ENCODE assay signal across 15 cellular contexts in genomic region chr18:26436176-26437031, GRCh38.
DNase-seq lines count a peak whose midpoint lies in the region; ATAC-seq, FAIRE-seq and TF ChIP-seq lines count a peak whose summit lies in the region.
"Had no signal": no experiment of that assay in that cellular context is flagged by ENCODE, and none has a peak within 500 bp of the region (broad histone marks: within the 10 kb centered on the region; RNA-seq: fewer than 3 reads in every experiment).

No MANE protein-coding gene starts in this region.

- TF ChIP-seq CTCF in K562 (IDR thresholded peaks at IDR 0.05 in 2 of 3, conservative IDR thresholded peaks at IDR 0.05 in 1 of 3; ENCODE audit: insufficient read depth in 2 of 3, low read depth in 1 of 3, low read length in 3 of 3): no peak
- no peak for TF ChIP-seq CTCF in keratinocyte (optimal IDR thresholded peaks at IDR 0.05 in 1 of 3, IDR thresholded peaks at IDR 0.05 in 1 of 3, conservative IDR thresholded peaks at IDR 0.05 in 1 of 3; ENCODE audit: extremely low read depth in 1 of 3, insufficient read depth in 2 of 3, low read length in 3 of 3)

- no peak for TF ChIP-seq EP300 in K562 (IDR thresholded peaks at IDR 0.05; ENCODE audit: low read length)

- H3K9ac ChIP-seq in K562 (ENCODE audit: insufficient read depth in 1 of 2, low read depth in 2 of 2, low read length in 2 of 2) (no peak overlapping the region), keratinocyte (ENCODE audit: control insufficient read depth, extremely low read depth, insufficient read depth, low read length) (no peak overlapping the region)

- H3K4me1 Mint-ChIP-seq in naive thymus-derived CD4-positive, alpha-beta T cell: peaks cover 0 to 4% (median 0%) of the 10 kb centered on the region in 7 donors
- H3K4me1 Mint-ChIP-seq: CD4-positive, CD25-positive, alpha-beta regulatory T cell; central memory CD8-positive, alpha-beta T cell had no signal

- CTCF ChIA-PET in K562 (lab: Yijun Ruan, JAX; ENCODE audit: low intra/inter-chr PET ratio): no interaction called here
- CTCF ChIA-PET in naive thymus-derived CD4-positive, alpha-beta T cell (lab: Charles Lee): no interaction called here

- H3K79me2 ChIP-seq in K562 (ENCODE audit: control insufficient read depth, insufficient read depth, low read length) (no peaks in the 10 kb centered on the region), keratinocyte (ENCODE audit: control insufficient read depth, insufficient read depth, low read length) (no peaks in the 10 kb centered on the region)

- H3K4me3 Mint-ChIP-seq in naive thymus-derived CD4-positive, alpha-beta T cell: no peak overlapping the region
- H3K4me3 Mint-ChIP-seq: CD4-positive, CD25-positive, alpha-beta regulatory T cell; central memory CD8-positive, alpha-beta T cell; stimulated activated naive B cell treated with anti-CD40 and anti-IgM and Interleukin-4, amounts not matched to agents 10 μg/mL and 1 μg/mL and 100 μg/mL, for 72 hours; T-helper 1 cell treated with Interleukin-12 subunit alpha and Interleukin-12 subunit beta and Interleukin-4 antibody, amounts not matched to agents 30 μg/mL and 1 μg/mL, for 36 hours had no signal

- H3K27ac ChIP-seq in K562 (ENCODE audit: extremely low read depth, low read depth, low read length) (no peak overlapping the region), keratinocyte (ENCODE audit: control insufficient read depth, insufficient read depth, low read length) (peak overlapping the region; percentile 45)
- no peak overlapping the region for H3K27ac ChIP-seq in naive thymus-derived CD4-positive, alpha-beta T cell (ENCODE audit: low read depth, low read length)

- DNase-seq in AG08396 (ENCODE audit: low spot score) (peak; percentile 29), HS-27A (ENCODE audit: low read depth) (peak; percentile 12), K562 (ENCODE audit: extremely low read depth in 1 of 4, low spot score in 3 of 4) (no peak), keratinocyte (ENCODE audit: low read depth, low spot score) (no peak), iPS-NIHi7 (ENCODE audit: extremely low spot score) (no peak), erythroblast (lab: John Stamatoyannopoulos, UW) (no peak)
- DNase-seq in naive thymus-derived CD4-positive, alpha-beta T cell: no peak
- DNase-seq: activated CD8-positive, alpha-beta memory T cell treated with anti-CD3 and anti-CD28 coated beads, Interleukin-2, amount 50 U/mL, for 4 hours; CD4-positive, CD25-positive, alpha-beta regulatory T cell; hippocampal formation; NCI-H748 treated with DMSO at 0.1 percent for 48 hours; stimulated activated naive B cell treated with anti-CD40 and anti-IgM and Interleukin-4, amounts not matched to agents 10 μg/mL and 1 μg/mL and 100 μg/mL, for 72 hours had no signal

- H3K4me1 ChIP-seq in K562 (replicated peaks in 1 of 2; ENCODE audit: control insufficient read depth in 2 of 2, insufficient read depth in 2 of 2, low read length in 2 of 2) (no peaks in the 10 kb centered on the region), keratinocyte (ENCODE audit: control insufficient read depth, extremely low read depth, insufficient read depth, low read length) (peaks cover 29% of the 10 kb centered on the region)
- H3K4me1 ChIP-seq in naive thymus-derived CD4-positive, alpha-beta T cell (ENCODE audit: control insufficient read depth in 2 of 2, insufficient read depth in 2 of 2, low read length in 2 of 2): no peaks in the 10 kb centered on the region

- FAIRE-seq in K562 (lab: Jason Lieb, UNC) (no peak), keratinocyte (lab: Jason Lieb, UNC) (peak; percentile 84)

- BruUV-seq in K562 (replicated peaks; lab: Mats Ljungman, UMichigan): no TSS peak

- TF ChIP-seq RAD21 in K562 (CRISPR knock-in tag; conservative IDR thresholded peaks at IDR 0.05 in 1 of 2, IDR thresholded peaks at IDR 0.05 in 1 of 2): no peak

- H3K27me3 ChIP-seq in K562 (ENCODE audit: control insufficient read depth in 2 of 2, insufficient read depth in 2 of 2, low read length in 2 of 2): peaks cover 3 to 18% of the 10 kb centered on the region in 2 experiments; a peak in 4 of 5 replicates
- no peaks in the 10 kb centered on the region for H3K27me3 ChIP-seq in keratinocyte (ENCODE audit: control insufficient read depth, extremely low read depth, insufficient read depth, low read length)
- H3K27me3 ChIP-seq in naive thymus-derived CD4-positive, alpha-beta T cell (ENCODE audit: control insufficient read depth in 2 of 2, insufficient read depth in 2 of 2, low read length in 2 of 2): no peaks in the 10 kb centered on the region

- no peak overlapping the region for H3K27ac Mint-ChIP-seq in naive thymus-derived CD4-positive, alpha-beta T cell
- H3K27ac Mint-ChIP-seq: stimulated activated naive B cell treated with anti-CD40 and anti-IgM and Interleukin-4, amounts not matched to agents 10 μg/mL and 1 μg/mL and 100 μg/mL, for 72 hours; T-helper 1 cell treated with Interleukin-12 subunit alpha and Interleukin-12 subunit beta and Interleukin-4 antibody, amounts not matched to agents 30 μg/mL and 1 μg/mL, for 36 hours had no signal

- dilution Hi-C loops in keratinocyte (cut with MboI; ENCODE audit: extremely low pct_ligation_motif_present, low sequenced_read_pairs): no loop called here

- no peaks in the 10 kb centered on the region for H3K9me3 Mint-ChIP-seq in naive thymus-derived CD4-positive, alpha-beta T cell
- H3K9me3 Mint-ChIP-seq: central memory CD8-positive, alpha-beta T cell; stimulated activated naive B cell treated with anti-CD40 and anti-IgM and Interleukin-4, amounts not matched to agents 10 μg/mL and 1 μg/mL and 100 μg/mL, for 72 hours; T-helper 1 cell treated with Interleukin-12 subunit alpha and Interleukin-12 subunit beta and Interleukin-4 antibody, amounts not matched to agents 30 μg/mL and 1 μg/mL, for 36 hours had no signal

- 1% methylated on average over 11 of the region's 11 CpGs for WGBS in K562 (ENCODE audit: insufficient coverage, low coverage, missing lambda C conversion rate)

- ATAC-seq in K562 (no peak), GM21367 (IDR thresholded peaks at IDR 0.05; ENCODE audit: unreplicated experiment) (no peak)
- no peak for ATAC-seq in naive thymus-derived CD4-positive, alpha-beta T cell
- ATAC-seq: stimulated activated naive B cell treated with anti-CD40 and anti-IgM and Interleukin-4, amounts not matched to agents 10 μg/mL and 1 μg/mL and 100 μg/mL, for 72 hours had no signal

- in situ Hi-C loops in K562 (cut with MboI): no loop called here

- no peak overlapping the region for H2AFZ ChIP-seq in K562 (ENCODE audit: low read depth, low read length)
- peak overlapping the region; percentile 51 for H2AFZ ChIP-seq in keratinocyte (ENCODE audit: control insufficient read depth, low read length)

- H3K4me3 ChIP-seq in K562 (no peak overlapping the region), keratinocyte (ENCODE audit: control insufficient read depth in 2 of 3, extremely low read depth in 1 of 3, insufficient read depth in 2 of 3, low read depth in 1 of 3, low read length in 3 of 3) (no peak overlapping the region)
- H3K4me3 ChIP-seq in naive thymus-derived CD4-positive, alpha-beta T cell (ENCODE audit: low read length): no peak overlapping the region

- H3K36me3 ChIP-seq in K562 (ENCODE audit: control insufficient read depth, insufficient read depth, low read length) (no peaks in the 10 kb centered on the region), keratinocyte (ENCODE audit: control insufficient read depth in 2 of 2, extremely low read depth in 1 of 2, insufficient read depth in 2 of 2, low read length in 2 of 2) (no peaks in the 10 kb centered on the region)
- no peaks in the 10 kb centered on the region for H3K36me3 ChIP-seq in naive thymus-derived CD4-positive, alpha-beta T cell (ENCODE audit: control insufficient read depth in 2 of 3, insufficient read depth in 3 of 3, low read length in 3 of 3)

- H3K9me1 ChIP-seq in K562 (ENCODE audit: control insufficient read depth, insufficient read depth, low read length) (no peaks in the 10 kb centered on the region), keratinocyte (ENCODE audit: control insufficient read depth, extremely low read depth, insufficient read depth, low read length) (no peaks in the 10 kb centered on the region)

- POLR2A ChIA-PET in K562 (lab: Yijun Ruan, JAX): interaction anchor here (1.6 kb wide), 1 partner anchor 12 kb away, joined by 3 read pairs; no protein-coding TSS in a partner anchor
- POLR2A ChIA-PET in naive thymus-derived CD4-positive, alpha-beta T cell (lab: Charles Lee): no interaction called here

- H4K20me1 ChIP-seq in K562 (replicated peaks; ENCODE audit: control insufficient read depth, insufficient read depth, low read length): no peaks in the 10 kb centered on the region
- no peaks in the 10 kb centered on the region for H4K20me1 ChIP-seq in keratinocyte (ENCODE audit: control insufficient read depth, extremely low read depth, insufficient read depth, low read length)

- intact Hi-C loops in K562 (cut with micrococcal nuclease): no loop called here
- intact Hi-C loops in naive thymus-derived CD4-positive, alpha-beta T cell (cut with micrococcal nuclease): no loop called here

- H3K4me2 ChIP-seq in K562 (ENCODE audit: insufficient read depth, low read length) (no peak overlapping the region), keratinocyte (ENCODE audit: control insufficient read depth, extremely low read depth, insufficient read depth, low read depth, low read length) (peak overlapping the region; percentile 14)

- H3K9me3 ChIP-seq in K562 (replicated peaks; ENCODE audit: control insufficient read depth, insufficient read depth, low read depth, low read length): no peaks in the 10 kb centered on the region
- H3K9me3 ChIP-seq in keratinocyte (ENCODE audit: control insufficient read depth, low read depth, low read length): no peaks in the 10 kb centered on the region
- H3K9me3 ChIP-seq in naive thymus-derived CD4-positive, alpha-beta T cell (ENCODE audit: control insufficient read depth in 2 of 3, low read length in 3 of 3): no peaks in the 10 kb centered on the region

- no peaks in the 10 kb centered on the region for H3K36me3 Mint-ChIP-seq in naive thymus-derived CD4-positive, alpha-beta T cell
- H3K36me3 Mint-ChIP-seq: CD4-positive, CD25-positive, alpha-beta regulatory T cell; stimulated activated naive B cell treated with anti-CD40 and anti-IgM and Interleukin-4, amounts not matched to agents 10 μg/mL and 1 μg/mL and 100 μg/mL, for 72 hours had no signal

- peaks cover 5 to 29% (median 12%) of the 10 kb centered on the region in 5 donors for H3K27me3 Mint-ChIP-seq in naive thymus-derived CD4-positive, alpha-beta T cell

- TF ChIP-seq POLR2A in K562 (conservative IDR thresholded peaks at IDR 0.05) (no peak), erythroblast (IDR thresholded peaks at IDR 0.05; ENCODE audit: low read length) (no peak)

TF ChIP-seq in K562, 482 proteins besides CTCF, POLR2A, EP300 and RAD21 (continues in another document):
- TF ChIP-seq L3MBTL2 (IDR thresholded peaks at IDR 0.05): no peak
- TF ChIP-seq, protein P1, sequence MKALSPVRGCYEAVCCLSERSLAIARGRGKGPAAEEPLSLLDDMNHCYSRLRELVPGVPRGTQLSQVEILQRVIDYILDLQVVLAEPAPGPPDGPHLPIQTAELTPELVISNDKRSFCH (CRISPR knock-in tag; IDR thresholded peaks at IDR 0.05): no peak
- TF ChIP-seq, protein P1 (tag; IDR thresholded peaks at IDR 0.05): no peak

Comparison
In these comparisons a context has a peak if more than half of its experiments do, and no peak if none do; other contexts are left out.
1. DNase-seq: peak in AG08396 (single experiment) and HS-27A (single experiment); none in K562 (0 of 4), keratinocyte (single experiment), iPS-NIHi7 (single experiment), naive thymus-derived CD4-positive, alpha-beta T cell (0 of 9) and erythroblast (0 of 2).